8 cellular contexts compared by ENCODE assay signal in the genomic region with DNA sequence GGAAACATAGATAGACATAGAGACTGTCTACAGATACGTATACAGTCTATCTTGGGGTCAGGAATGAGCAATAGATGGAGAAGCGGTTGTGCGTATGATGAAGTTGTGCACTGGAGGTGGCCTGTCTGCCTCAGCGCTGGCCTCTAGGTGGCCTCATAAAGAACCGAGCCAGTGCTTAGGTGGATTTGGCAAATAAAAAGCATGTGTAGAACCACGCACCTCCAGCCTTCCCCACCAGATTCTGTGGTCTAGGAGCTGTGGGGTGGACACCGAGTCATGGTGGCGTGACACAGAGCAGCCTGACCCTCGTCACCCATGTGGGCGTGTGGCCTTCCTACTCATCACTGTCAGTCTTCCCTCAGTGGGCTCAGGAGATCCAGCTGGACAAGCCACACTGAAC. TPM values are rescaled to one million over a fixed set of nuclear protein-coding genes. Genes with fewer than 3 reads are reported as not detected.
DNase-seq lines count a peak whose midpoint lies in the region; ATAC-seq and TF ChIP-seq lines count a peak whose summit lies in the region.

No MANE protein-coding gene starts in this region.

- no peaks in the 10 kb centered on the region for H3K27me3 Mint-ChIP-seq in activated CD8-positive, alpha-beta memory T cell treated with anti-CD3 and anti-CD28 coated beads, Interleukin-2, amount 10 ng/mL, durations not matched to agents 7 days and 5 days
- no peaks in the 10 kb centered on the region for H3K27me3 Mint-ChIP-seq in chondrocyte (ENCODE audit: low read depth)

- peaks cover 11 to 93% (median 20%) of the 10 kb centered on the region in 4 donors for H3K4me1 ChIP-seq in Peyer's patch
- peaks cover 84% of the 10 kb centered on the region for H3K4me1 ChIP-seq in psoas muscle

- peaks cover 9% of the 10 kb centered on the region for H3K36me3 Mint-ChIP-seq in activated CD8-positive, alpha-beta memory T cell treated with anti-CD3 and anti-CD28 coated beads, Interleukin-2, amount 10 ng/mL, durations not matched to agents 7 days and 5 days
- peaks cover 4% of the 10 kb centered on the region for H3K36me3 Mint-ChIP-seq in chondrocyte (ENCODE audit: low read depth)

- H3K9me3 Mint-ChIP-seq in activated CD8-positive, alpha-beta memory T cell treated with anti-CD3 and anti-CD28 coated beads, Interleukin-2, amount 10 ng/mL, durations not matched to agents 7 days and 5 days (ENCODE audit: low read depth), result no peaks in the 10 kb centered on the region
- H3K9me3 Mint-ChIP-seq in chondrocyte (ENCODE audit: low read depth), result no peaks in the 10 kb centered on the region

- CTCF ChIA-PET in activated CD8-positive, alpha-beta memory T cell treated with anti-CD3 and anti-CD28 coated beads, Interleukin-2, amount 10 ng/mL, durations not matched to agents 7 days and 5 days (lab: Charles Lee), result interaction anchor here (1.1 to 1.8 kb wide), 5 partner anchors 10 to 124 kb away, joined by 3 to 7 read pairs (median 4); no protein-coding TSS in a partner anchor

- TF ChIP-seq POLR2A in Peyer's patch (IDR thresholded peaks at IDR 0.05), result no peak

- peak overlapping the region; percentile 91 for H3K27ac Mint-ChIP-seq in activated CD8-positive, alpha-beta memory T cell treated with anti-CD3 and anti-CD28 coated beads, Interleukin-2, amount 10 ng/mL, durations not matched to agents 7 days and 5 days
- H3K27ac Mint-ChIP-seq in chondrocyte (ENCODE audit: unreplicated experiment), result no peak overlapping the region

- H3K4me3 ChIP-seq in Peyer's patch, result no peak overlapping the region
- no peak overlapping the region for H3K4me3 ChIP-seq in psoas muscle

- 80 to 84% (median 82%) methylated on average over 10 of the region's 10 CpGs for WGBS in psoas muscle, 3 donors

- intact Hi-C loops in psoas muscle (cut with DNase I), result no loop called here

- H3K4me1 Mint-ChIP-seq in activated CD8-positive, alpha-beta memory T cell treated with anti-CD3 and anti-CD28 coated beads, Interleukin-2, amount 10 ng/mL, durations not matched to agents 7 days and 5 days, result peaks cover 83% of the 10 kb centered on the region
- H3K4me1 Mint-ChIP-seq in chondrocyte (ENCODE audit: low read depth), result peaks cover 32% of the 10 kb centered on the region

- H3K4me3 Mint-ChIP-seq in activated CD8-positive, alpha-beta memory T cell treated with anti-CD3 and anti-CD28 coated beads, Interleukin-2, amount 10 ng/mL, durations not matched to agents 7 days and 5 days, result peak overlapping the region; percentile 46
- no peak overlapping the region for H3K4me3 Mint-ChIP-seq in chondrocyte (ENCODE audit: unreplicated experiment)

- H3K27me3 ChIP-seq in Peyer's patch (no peaks in the 10 kb centered on the region), psoas muscle (ENCODE audit: insufficient read depth in 3 of 3, low read length in 2 of 3) (no peaks in the 10 kb centered on the region)

- H3K36me3 ChIP-seq in Peyer's patch (peaks cover 0 to 7% (median 0%) of the 10 kb centered on the region in 3 donors), psoas muscle (ENCODE audit: insufficient read depth in 1 of 2, low read depth in 1 of 2) (peaks cover 0 to 10% of the 10 kb centered on the region in 2 donors)

- TF ChIP-seq CTCF in Peyer's patch (IDR thresholded peaks at IDR 0.05) (peak in 5 of 6 experiments; percentile 2 to 44 (median 18)), chondrocyte (IDR thresholded peaks at IDR 0.05) (peak; percentile 66), psoas muscle (IDR thresholded peaks at IDR 0.05) (peak; percentile 52)

- H3K27ac ChIP-seq in Peyer's patch (peak overlapping the region in 3 of 4 donors; percentile 46 to 64 (median 62)), psoas muscle (peak overlapping the region; percentile 94)

- H3K9me3 ChIP-seq in Peyer's patch (no peaks in the 10 kb centered on the region), psoas muscle (no peaks in the 10 kb centered on the region)

- peak; percentile 20 for ATAC-seq in activated CD8-positive, alpha-beta memory T cell treated with anti-CD3 and anti-CD28 coated beads, Interleukin-2, amount 10 ng/mL, durations not matched to agents 7 days and 5 days
- ATAC-seq in psoas muscle (peak; percentile 39 to 52 (median 47)), GM18858 (IDR thresholded peaks at IDR 0.05; ENCODE audit: unreplicated experiment) (no peak), GM19328 (IDR thresholded peaks at IDR 0.05; ENCODE audit: unreplicated experiment) (no peak)

- peak; percentile 65 for DNase-seq in activated CD8-positive, alpha-beta memory T cell treated with anti-CD3 and anti-CD28 coated beads, Interleukin-2, amount 10 ng/mL, durations not matched to agents 7 days and 5 days
- DNase-seq in activated CD8-positive, alpha-beta memory T cell treated with anti-CD3 and anti-CD28 coated beads for 24 hours, result no peak
- DNase-seq in Peyer's patch, result no peak
- no peak for DNase-seq in chondrocyte (ENCODE audit: low spot score)
- DNase-seq in psoas muscle, result peak in 1 of 2 donors; percentile 33
- DNase-seq in A172 (ENCODE audit: low spot score), result no peak

RNA-seq across cellular contexts. Expression of a gene that starts 34.0 kb away (rescaled TPM):
- 10 to 100 TPM; 52.2 to 70.2 TPM for total RNA-seq in activated CD8-positive, alpha-beta memory T cell treated with anti-CD3 and anti-CD28 coated beads, Interleukin-2, amount 10 ng/mL, durations not matched to agents 7 days and 5 days
- total RNA-seq in Peyer's patch, result 100 to 1,000 TPM in 3 of 4 donors, 10 to 100 TPM in 1; 32.4 to 149 (median 116) TPM
- total RNA-seq in chondrocyte, result 22.1 to 30.4 TPM (median 22.7 TPM) in 3 replicates
- 10 to 100 TPM; 15.0 to 24.2 (median 20.3) TPM for total RNA-seq in psoas muscle
- polyA plus RNA-seq in psoas muscle, result 10 to 100 TPM; 10.2 to 16.3 (median 15.5) TPM
- 25.6 and 40.1 TPM in 2 replicates for total RNA-seq in A172 (2014; rRNA removed; shearing (Covaris generic))

RNA-seq across cellular contexts. Expression of a gene that starts 52.5 kb away (rescaled TPM):
- 10 to 100 TPM in 1 of 2 experiments, 1 to 10 TPM in 1; 9.9 to 21.3 TPM for total RNA-seq in activated CD8-positive, alpha-beta memory T cell treated with anti-CD3 and anti-CD28 coated beads, Interleukin-2, amount 10 ng/mL, durations not matched to agents 7 days and 5 days
- total RNA-seq in Peyer's patch, result 100 to 1,000 TPM in 1 of 4 donors, 10 to 100 TPM in 2, 1 to 10 TPM in 1; 3.2 to 125 (median 20.8) TPM
- 13.6 to 26.2 TPM (median 14.4 TPM) in 3 replicates for total RNA-seq in chondrocyte
- 10 to 100 TPM in 3 of 4 donors, 1 to 10 TPM in 1; 8.5 to 43.5 (median 23.6) TPM for total RNA-seq in psoas muscle
- polyA plus RNA-seq in psoas muscle, result 10 to 100 TPM in 1 of 3 donors, 1 to 10 TPM in 2; 5.3 to 24.4 (median 7.5) TPM
- 51.0 and 60.2 TPM in 2 replicates for total RNA-seq in A172 (2014; rRNA removed; shearing (Covaris generic))

Comparison
In these comparisons a context has a peak if more than half of its experiments do, and no peak if none do; other contexts are left out.
1. ATAC-seq: peak in activated CD8-positive, alpha-beta memory T cell treated with anti-CD3 and anti-CD28 coated beads, Interleukin-2, amount 10 ng/mL, durations not matched to agents 7 days and 5 days (single experiment) and psoas muscle (4 of 4); none in GM18858 (single experiment) and GM19328 (single experiment).
2. Peak in every context shown above with its lines, with median percentiles within 50 percentile points of each other: CTCF ChIP-seq.